Comparison of ENCODE assay signal across 1 cellular context in the genomic region with DNA sequence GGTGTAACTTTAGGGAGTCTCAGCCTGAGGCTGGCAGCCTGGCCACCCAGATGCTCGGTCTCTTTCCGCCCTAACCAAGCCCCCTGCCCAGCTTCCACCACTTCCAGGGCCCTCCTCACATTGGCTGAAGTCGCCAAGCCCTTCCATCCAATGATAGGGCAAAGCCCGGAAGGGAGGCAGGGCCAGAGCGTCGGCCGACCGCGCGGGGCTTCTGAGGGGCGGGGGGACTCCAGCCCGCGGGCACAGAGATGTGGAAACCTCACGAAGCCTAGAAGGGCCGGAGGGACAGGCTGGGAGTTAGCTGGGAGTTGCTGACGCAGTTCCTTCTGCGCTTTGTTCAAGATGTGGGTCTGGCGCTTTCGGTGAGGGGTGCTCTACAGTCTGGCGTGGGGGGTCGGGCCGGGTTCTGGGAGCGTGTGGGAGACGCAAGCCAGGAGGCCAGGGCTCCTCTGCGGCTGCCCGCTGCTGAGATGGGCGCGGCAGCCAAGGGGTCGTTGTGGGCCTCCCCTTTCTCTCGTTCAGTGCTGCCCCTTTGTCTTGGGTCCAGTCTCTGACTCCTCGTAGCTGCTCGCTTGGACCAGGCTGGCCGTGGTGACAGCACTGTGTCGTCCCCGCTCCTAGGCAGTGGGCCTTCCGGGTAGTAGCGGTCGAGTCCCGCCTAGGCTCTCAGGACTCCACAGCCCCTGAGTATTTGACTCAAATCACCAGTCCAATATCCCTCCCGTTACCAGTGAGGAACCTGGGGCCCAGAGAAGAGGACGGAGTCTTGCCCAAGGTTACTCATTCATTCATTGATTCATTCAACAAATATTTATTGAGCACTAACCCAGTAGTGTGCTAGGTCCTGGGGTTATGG.
TF ChIP-seq lines count a peak whose summit lies in the region.

A gene (plus strand): TSS at position 319 of the 856 bp plus-strand sequence. CDS start 9,230 bp downstream, outside the sequence.

TF ChIP-seq in HepG2, 621 proteins besides CTCF, POLR2A, EP300 and RAD21 (continued from another document and continues in another):
- TF ChIP-seq TAF1 (CRISPR knock-in tag; IDR thresholded peaks at IDR 0.05), result peak; percentile 52; the same call in 1 of the 2 replicates
- TF ChIP-seq, protein P1, sequence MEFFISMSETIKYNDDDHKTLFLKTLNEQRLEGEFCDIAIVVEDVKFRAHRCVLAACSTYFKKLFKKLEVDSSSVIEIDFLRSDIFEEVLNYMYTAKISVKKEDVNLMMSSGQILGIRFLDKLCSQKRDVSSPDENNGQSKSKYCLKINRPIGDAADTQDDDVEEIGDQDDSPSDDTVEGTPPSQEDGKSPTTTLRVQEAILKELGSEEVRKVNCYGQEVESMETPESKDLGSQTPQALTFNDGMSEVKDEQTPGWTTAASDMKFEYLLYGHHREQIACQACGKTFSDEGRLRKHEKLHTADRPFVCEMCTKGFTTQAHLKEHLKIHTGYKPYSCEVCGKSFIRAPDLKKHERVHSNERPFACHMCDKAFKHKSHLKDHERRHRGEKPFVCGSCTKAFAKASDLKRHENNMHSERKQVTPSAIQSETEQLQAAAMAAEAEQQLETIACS (CRISPR knock-in tag; IDR thresholded peaks at IDR 0.05), result no peak
- TF ChIP-seq, protein P2, sequence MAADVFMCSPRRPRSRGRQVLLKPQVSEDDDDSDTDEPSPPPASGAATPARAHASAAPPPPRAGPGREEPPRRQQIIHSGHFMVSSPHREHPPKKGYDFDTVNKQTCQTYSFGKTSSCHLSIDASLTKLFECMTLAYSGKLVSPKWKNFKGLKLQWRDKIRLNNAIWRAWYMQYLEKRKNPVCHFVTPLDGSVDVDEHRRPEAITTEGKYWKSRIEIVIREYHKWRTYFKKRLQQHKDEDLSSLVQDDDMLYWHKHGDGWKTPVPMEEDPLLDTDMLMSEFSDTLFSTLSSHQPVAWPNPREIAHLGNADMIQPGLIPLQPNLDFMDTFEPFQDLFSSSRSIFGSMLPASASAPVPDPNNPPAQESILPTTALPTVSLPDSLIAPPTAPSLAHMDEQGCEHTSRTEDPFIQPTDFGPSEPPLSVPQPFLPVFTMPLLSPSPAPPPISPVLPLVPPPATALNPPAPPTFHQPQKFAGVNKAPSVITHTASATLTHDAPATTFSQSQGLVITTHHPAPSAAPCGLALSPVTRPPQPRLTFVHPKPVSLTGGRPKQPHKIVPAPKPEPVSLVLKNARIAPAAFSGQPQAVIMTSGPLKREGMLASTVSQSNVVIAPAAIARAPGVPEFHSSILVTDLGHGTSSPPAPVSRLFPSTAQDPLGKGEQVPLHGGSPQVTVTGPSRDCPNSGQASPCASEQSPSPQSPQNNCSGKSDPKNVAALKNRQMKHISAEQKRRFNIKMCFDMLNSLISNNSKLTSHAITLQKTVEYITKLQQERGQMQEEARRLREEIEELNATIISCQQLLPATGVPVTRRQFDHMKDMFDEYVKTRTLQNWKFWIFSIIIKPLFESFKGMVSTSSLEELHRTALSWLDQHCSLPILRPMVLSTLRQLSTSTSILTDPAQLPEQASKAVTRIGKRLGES (CRISPR knock-in tag; IDR thresholded peaks at IDR 0.05; ENCODE audit: borderline replicate concordance), result no peak
- TF ChIP-seq SP1 (IDR thresholded peaks at IDR 0.05), result no peak
- no peak for TF ChIP-seq SP1 (CRISPR knock-in tag; IDR thresholded peaks at IDR 0.05)
- TF ChIP-seq, protein P3, sequence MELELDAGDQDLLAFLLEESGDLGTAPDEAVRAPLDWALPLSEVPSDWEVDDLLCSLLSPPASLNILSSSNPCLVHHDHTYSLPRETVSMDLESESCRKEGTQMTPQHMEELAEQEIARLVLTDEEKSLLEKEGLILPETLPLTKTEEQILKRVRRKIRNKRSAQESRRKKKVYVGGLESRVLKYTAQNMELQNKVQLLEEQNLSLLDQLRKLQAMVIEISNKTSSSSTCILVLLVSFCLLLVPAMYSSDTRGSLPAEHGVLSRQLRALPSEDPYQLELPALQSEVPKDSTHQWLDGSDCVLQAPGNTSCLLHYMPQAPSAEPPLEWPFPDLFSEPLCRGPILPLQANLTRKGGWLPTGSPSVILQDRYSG (CRISPR knock-in tag; IDR thresholded peaks at IDR 0.05), result no peak
- TF ChIP-seq ZNF724P (CRISPR knock-in tag; IDR thresholded peaks at IDR 0.05; ENCODE audit: borderline replicate concordance), result no peak
- peak; percentile 72; the same call in 1 of the 2 replicates for TF ChIP-seq NFKB2 (CRISPR knock-in tag; IDR thresholded peaks at IDR 0.05; ENCODE audit: borderline replicate concordance)
- TF ChIP-seq ZNF547 (CRISPR knock-in tag; IDR thresholded peaks at IDR 0.05), result no peak
- no peak for TF ChIP-seq ZNF569 (CRISPR knock-in tag; IDR thresholded peaks at IDR 0.05; ENCODE audit: borderline replicate concordance)
- TF ChIP-seq ZNF883 (CRISPR knock-in tag; IDR thresholded peaks at IDR 0.05; ENCODE audit: not compliant biosample characterization), result no peak
- TF ChIP-seq ZNF230 (CRISPR knock-in tag; IDR thresholded peaks at IDR 0.05), result 0 out of 2 replicates have a peak, but pooled peaks have one; percentile 29
- no peak for TF ChIP-seq ZSCAN22 (CRISPR knock-in tag; IDR thresholded peaks at IDR 0.05)
- no peak for TF ChIP-seq ZNF775 (CRISPR knock-in tag; IDR thresholded peaks at IDR 0.05; ENCODE audit: borderline replicate concordance)
- no peak for TF ChIP-seq RXRA (CRISPR knock-in tag; IDR thresholded peaks at IDR 0.05)
- peak; percentile 16; the same call in 1 of the 2 replicates for TF ChIP-seq NRL (CRISPR knock-in tag; IDR thresholded peaks at IDR 0.05; ENCODE audit: borderline replicate concordance)
- TF ChIP-seq ZBTB42 (CRISPR knock-in tag; IDR thresholded peaks at IDR 0.05), result no peak
- TF ChIP-seq MZF1 (CRISPR knock-in tag; IDR thresholded peaks at IDR 0.05; ENCODE audit: borderline replicate concordance), result no peak
- TF ChIP-seq, protein P4, sequence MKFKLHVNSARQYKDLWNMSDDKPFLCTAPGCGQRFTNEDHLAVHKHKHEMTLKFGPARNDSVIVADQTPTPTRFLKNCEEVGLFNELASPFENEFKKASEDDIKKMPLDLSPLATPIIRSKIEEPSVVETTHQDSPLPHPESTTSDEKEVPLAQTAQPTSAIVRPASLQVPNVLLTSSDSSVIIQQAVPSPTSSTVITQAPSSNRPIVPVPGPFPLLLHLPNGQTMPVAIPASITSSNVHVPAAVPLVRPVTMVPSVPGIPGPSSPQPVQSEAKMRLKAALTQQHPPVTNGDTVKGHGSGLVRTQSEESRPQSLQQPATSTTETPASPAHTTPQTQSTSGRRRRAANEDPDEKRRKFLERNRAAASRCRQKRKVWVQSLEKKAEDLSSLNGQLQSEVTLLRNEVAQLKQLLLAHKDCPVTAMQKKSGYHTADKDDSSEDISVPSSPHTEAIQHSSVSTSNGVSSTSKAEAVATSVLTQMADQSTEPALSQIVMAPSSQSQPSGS (CRISPR knock-in tag; IDR thresholded peaks at IDR 0.05), result 0 out of 2 replicates have a peak, but pooled peaks have one; percentile 20
- TF ChIP-seq NFIC (IDR thresholded peaks at IDR 0.05; ENCODE audit: low read length), result no peak
- peak; percentile 58 for TF ChIP-seq SAP130 (CRISPR knock-in tag; IDR thresholded peaks at IDR 0.05; ENCODE audit: low read depth)
- 0 out of 2 replicates have a peak, but pooled peaks have one; percentile 24 for TF ChIP-seq MED1 (CRISPR knock-in tag; IDR thresholded peaks at IDR 0.05)
- TF ChIP-seq, protein P5, sequence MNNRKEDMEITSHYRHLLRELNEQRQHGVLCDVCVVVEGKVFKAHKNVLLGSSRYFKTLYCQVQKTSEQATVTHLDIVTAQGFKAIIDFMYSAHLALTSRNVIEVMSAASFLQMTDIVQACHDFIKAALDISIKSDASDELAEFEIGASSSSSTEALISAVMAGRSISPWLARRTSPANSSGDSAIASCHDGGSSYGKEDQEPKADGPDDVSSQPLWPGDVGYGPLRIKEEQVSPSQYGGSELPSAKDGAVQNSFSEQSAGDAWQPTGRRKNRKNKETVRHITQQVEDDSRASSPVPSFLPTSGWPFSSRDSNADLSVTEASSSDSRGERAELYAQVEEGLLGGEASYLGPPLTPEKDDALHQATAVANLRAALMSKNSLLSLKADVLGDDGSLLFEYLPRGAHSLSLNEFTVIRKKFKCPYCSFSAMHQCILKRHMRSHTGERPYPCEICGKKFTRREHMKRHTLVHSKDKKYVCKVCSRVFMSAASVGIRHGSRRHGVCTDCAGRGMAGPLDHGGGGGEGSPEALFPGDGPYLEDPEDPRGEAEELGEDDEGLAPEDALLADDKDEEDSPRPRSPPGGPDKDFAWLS (CRISPR knock-in tag; IDR thresholded peaks at IDR 0.05; ENCODE audit: borderline replicate concordance), result no peak
- no peak for TF ChIP-seq ZNF292 (CRISPR knock-in tag; IDR thresholded peaks at IDR 0.05; ENCODE audit: borderline replicate concordance, low read depth)
- no peak for TF ChIP-seq MAFK (conservative IDR thresholded peaks at IDR 0.05 in 1 of 2, IDR thresholded peaks at IDR 0.05 in 1 of 2; ENCODE audit: low read length in 2 of 2)
- peak; percentile 62 for TF ChIP-seq HDAC1 (CRISPR knock-in tag; IDR thresholded peaks at IDR 0.05)
- TF ChIP-seq SOX5 (CRISPR knock-in tag; IDR thresholded peaks at IDR 0.05; ENCODE audit: borderline replicate concordance), result no peak
- no peak for TF ChIP-seq ZNF24 (IDR thresholded peaks at IDR 0.05)
- no peak for TF ChIP-seq ZNF296 (CRISPR knock-in tag; conservative IDR thresholded peaks at IDR 0.05)
- TF ChIP-seq SMARCE1 (IDR thresholded peaks at IDR 0.05; ENCODE audit: borderline replicate concordance), result no peak
- TF ChIP-seq, protein P6, sequence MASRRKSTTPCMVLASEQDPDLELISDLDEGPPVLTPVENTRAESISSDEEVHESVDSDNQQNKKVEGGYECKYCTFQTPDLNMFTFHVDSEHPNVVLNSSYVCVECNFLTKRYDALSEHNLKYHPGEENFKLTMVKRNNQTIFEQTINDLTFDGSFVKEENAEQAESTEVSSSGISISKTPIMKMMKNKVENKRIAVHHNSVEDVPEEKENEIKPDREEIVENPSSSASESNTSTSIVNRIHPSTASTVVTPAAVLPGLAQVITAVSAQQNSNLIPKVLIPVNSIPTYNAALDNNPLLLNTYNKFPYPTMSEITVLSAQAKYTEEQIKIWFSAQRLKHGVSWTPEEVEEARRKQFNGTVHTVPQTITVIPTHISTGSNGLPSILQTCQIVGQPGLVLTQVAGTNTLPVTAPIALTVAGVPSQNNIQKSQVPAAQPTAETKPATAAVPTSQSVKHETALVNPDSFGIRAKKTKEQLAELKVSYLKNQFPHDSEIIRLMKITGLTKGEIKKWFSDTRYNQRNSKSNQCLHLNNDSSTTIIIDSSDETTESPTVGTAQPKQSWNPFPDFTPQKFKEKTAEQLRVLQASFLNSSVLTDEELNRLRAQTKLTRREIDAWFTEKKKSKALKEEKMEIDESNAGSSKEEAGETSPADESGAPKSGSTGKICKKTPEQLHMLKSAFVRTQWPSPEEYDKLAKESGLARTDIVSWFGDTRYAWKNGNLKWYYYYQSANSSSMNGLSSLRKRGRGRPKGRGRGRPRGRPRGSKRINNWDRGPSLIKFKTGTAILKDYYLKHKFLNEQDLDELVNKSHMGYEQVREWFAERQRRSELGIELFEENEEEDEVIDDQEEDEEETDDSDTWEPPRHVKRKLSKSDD (CRISPR knock-in tag; IDR thresholded peaks at IDR 0.05; ENCODE audit: low read depth), result no peak
- TF ChIP-seq, protein P7, sequence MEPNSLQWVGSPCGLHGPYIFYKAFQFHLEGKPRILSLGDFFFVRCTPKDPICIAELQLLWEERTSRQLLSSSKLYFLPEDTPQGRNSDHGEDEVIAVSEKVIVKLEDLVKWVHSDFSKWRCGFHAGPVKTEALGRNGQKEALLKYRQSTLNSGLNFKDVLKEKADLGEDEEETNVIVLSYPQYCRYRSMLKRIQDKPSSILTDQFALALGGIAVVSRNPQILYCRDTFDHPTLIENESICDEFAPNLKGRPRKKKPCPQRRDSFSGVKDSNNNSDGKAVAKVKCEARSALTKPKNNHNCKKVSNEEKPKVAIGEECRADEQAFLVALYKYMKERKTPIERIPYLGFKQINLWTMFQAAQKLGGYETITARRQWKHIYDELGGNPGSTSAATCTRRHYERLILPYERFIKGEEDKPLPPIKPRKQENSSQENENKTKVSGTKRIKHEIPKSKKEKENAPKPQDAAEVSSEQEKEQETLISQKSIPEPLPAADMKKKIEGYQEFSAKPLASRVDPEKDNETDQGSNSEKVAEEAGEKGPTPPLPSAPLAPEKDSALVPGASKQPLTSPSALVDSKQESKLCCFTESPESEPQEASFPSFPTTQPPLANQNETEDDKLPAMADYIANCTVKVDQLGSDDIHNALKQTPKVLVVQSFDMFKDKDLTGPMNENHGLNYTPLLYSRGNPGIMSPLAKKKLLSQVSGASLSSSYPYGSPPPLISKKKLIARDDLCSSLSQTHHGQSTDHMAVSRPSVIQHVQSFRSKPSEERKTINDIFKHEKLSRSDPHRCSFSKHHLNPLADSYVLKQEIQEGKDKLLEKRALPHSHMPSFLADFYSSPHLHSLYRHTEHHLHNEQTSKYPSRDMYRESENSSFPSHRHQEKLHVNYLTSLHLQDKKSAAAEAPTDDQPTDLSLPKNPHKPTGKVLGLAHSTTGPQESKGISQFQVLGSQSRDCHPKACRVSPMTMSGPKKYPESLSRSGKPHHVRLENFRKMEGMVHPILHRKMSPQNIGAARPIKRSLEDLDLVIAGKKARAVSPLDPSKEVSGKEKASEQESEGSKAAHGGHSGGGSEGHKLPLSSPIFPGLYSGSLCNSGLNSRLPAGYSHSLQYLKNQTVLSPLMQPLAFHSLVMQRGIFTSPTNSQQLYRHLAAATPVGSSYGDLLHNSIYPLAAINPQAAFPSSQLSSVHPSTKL (CRISPR knock-in tag; IDR thresholded peaks at IDR 0.05), result peak; percentile 12; the same call in 1 of the 2 replicates
- TF ChIP-seq, protein P8, sequence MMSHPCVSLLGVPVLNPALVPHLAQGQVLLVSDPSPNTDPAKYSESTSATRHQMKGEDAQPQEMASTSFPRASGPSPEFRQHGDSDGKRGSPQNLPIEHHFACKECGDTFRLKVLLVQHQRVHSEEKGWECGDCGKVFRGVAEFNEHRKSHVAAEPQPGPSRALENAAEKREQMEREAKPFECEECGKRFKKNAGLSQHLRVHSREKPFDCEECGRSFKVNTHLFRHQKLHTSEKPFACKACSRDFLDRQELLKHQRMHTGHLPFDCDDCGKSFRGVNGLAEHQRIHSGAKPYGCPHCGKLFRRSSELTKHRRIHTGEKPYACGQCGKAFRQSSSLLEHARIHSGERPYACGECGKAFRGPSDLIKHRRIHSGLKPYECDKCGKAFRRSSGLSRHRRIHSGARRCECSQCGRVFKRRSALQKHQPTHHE (CRISPR knock-in tag; IDR thresholded peaks at IDR 0.05; ENCODE audit: borderline replicate concordance), result no peak
- peak; percentile 45; the same call in 1 of the 2 replicates for TF ChIP-seq BRD4 (CRISPR knock-in tag; IDR thresholded peaks at IDR 0.05)
- no peak for TF ChIP-seq ZNF33A (CRISPR knock-in tag; IDR thresholded peaks at IDR 0.05; ENCODE audit: borderline replicate concordance)
- no peak for TF ChIP-seq SIX4 (CRISPR knock-in tag; IDR thresholded peaks at IDR 0.05)
- TF ChIP-seq ZBTB3 (CRISPR knock-in tag; IDR thresholded peaks at IDR 0.05; ENCODE audit: borderline replicate concordance, low read depth), result no peak
- TF ChIP-seq SATB2 (CRISPR knock-in tag; IDR thresholded peaks at IDR 0.05), result no peak
- no peak for TF ChIP-seq POLR2AphosphoS2 (IDR thresholded peaks at IDR 0.05; ENCODE audit: low read depth, low read length)
- no peak for TF ChIP-seq ZNF776 (CRISPR knock-in tag; IDR thresholded peaks at IDR 0.05)
